ENCODE assay signal across 1 cellular context in the genomic region with DNA sequence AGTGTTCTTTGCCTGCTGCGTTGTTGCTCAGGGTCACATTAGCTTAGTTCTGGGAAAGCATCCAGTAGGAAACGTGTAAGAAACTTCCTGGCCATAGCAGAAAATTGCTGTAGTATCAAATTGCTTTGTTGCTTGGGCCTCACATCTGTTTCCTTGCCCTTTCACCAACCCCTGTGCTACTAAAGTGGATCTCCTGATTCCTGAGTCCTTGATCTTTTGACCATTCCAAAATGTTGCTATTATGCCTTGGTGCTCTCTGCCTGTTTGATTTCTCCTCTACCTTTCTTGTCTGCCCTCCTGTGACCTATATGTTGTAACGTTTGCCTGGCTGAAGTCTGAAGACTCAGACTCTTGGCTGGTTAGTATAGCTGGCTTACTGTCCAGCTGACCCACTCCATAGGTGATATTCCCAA.
TF ChIP-seq lines count a peak whose summit lies in the region.

No MANE protein-coding gene starts in this region.

TF ChIP-seq in HepG2, 621 proteins besides CTCF, POLR2A, EP300 and RAD21 (continued from another document and continues in another):
- TF ChIP-seq, protein P1, sequence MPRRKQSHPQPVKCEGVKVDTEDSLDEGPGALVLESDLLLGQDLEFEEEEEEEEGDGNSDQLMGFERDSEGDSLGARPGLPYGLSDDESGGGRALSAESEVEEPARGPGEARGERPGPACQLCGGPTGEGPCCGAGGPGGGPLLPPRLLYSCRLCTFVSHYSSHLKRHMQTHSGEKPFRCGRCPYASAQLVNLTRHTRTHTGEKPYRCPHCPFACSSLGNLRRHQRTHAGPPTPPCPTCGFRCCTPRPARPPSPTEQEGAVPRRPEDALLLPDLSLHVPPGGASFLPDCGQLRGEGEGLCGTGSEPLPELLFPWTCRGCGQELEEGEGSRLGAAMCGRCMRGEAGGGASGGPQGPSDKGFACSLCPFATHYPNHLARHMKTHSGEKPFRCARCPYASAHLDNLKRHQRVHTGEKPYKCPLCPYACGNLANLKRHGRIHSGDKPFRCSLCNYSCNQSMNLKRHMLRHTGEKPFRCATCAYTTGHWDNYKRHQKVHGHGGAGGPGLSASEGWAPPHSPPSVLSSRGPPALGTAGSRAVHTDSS (CRISPR knock-in tag; conservative IDR thresholded peaks at IDR 0.05): no peak
- TF ChIP-seq, protein P2, sequence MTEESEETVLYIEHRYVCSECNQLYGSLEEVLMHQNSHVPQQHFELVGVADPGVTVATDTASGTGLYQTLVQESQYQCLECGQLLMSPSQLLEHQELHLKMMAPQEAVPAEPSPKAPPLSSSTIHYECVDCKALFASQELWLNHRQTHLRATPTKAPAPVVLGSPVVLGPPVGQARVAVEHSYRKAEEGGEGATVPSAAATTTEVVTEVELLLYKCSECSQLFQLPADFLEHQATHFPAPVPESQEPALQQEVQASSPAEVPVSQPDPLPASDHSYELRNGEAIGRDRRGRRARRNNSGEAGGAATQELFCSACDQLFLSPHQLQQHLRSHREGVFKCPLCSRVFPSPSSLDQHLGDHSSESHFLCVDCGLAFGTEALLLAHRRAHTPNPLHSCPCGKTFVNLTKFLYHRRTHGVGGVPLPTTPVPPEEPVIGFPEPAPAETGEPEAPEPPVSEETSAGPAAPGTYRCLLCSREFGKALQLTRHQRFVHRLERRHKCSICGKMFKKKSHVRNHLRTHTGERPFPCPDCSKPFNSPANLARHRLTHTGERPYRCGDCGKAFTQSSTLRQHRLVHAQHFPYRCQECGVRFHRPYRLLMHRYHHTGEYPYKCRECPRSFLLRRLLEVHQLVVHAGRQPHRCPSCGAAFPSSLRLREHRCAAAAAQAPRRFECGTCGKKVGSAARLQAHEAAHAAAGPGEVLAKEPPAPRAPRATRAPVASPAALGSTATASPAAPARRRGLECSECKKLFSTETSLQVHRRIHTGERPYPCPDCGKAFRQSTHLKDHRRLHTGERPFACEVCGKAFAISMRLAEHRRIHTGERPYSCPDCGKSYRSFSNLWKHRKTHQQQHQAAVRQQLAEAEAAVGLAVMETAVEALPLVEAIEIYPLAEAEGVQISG (CRISPR knock-in tag; IDR thresholded peaks at IDR 0.05): no peak
- no peak for TF ChIP-seq ZNF547 (CRISPR knock-in tag; IDR thresholded peaks at IDR 0.05)
- TF ChIP-seq, protein P3, sequence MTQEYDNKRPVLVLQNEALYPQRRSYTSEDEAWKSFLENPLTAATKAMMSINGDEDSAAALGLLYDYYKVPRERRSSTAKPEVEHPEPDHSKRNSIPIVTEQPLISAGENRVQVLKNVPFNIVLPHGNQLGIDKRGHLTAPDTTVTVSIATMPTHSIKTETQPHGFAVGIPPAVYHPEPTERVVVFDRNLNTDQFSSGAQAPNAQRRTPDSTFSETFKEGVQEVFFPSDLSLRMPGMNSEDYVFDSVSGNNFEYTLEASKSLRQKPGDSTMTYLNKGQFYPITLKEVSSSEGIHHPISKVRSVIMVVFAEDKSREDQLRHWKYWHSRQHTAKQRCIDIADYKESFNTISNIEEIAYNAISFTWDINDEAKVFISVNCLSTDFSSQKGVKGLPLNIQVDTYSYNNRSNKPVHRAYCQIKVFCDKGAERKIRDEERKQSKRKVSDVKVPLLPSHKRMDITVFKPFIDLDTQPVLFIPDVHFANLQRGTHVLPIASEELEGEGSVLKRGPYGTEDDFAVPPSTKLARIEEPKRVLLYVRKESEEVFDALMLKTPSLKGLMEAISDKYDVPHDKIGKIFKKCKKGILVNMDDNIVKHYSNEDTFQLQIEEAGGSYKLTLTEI (CRISPR knock-in tag; conservative IDR thresholded peaks at IDR 0.05): no peak
- TF ChIP-seq BRCA1 (CRISPR knock-in tag; IDR thresholded peaks at IDR 0.05): no peak
- TF ChIP-seq ZFP82 (CRISPR knock-in tag; IDR thresholded peaks at IDR 0.05; ENCODE audit: borderline replicate concordance): no peak
- TF ChIP-seq ZNF879 (CRISPR knock-in tag; IDR thresholded peaks at IDR 0.05): no peak
- TF ChIP-seq ZNF432 (CRISPR knock-in tag; IDR thresholded peaks at IDR 0.05; ENCODE audit: borderline replicate concordance): no peak
- no peak for TF ChIP-seq NCOA5 (CRISPR knock-in tag; IDR thresholded peaks at IDR 0.05)
- no peak for TF ChIP-seq ZNF616 (CRISPR knock-in tag; IDR thresholded peaks at IDR 0.05; ENCODE audit: low read depth)
- TF ChIP-seq ZNF354B (CRISPR knock-in tag; IDR thresholded peaks at IDR 0.05): no peak
- no peak for TF ChIP-seq ZNF230 (CRISPR knock-in tag; IDR thresholded peaks at IDR 0.05)
- no peak for TF ChIP-seq ZNF557 (CRISPR knock-in tag; IDR thresholded peaks at IDR 0.05)
- peak; percentile 73 for TF ChIP-seq RARA (CRISPR knock-in tag; IDR thresholded peaks at IDR 0.05)
- TF ChIP-seq, protein P4, sequence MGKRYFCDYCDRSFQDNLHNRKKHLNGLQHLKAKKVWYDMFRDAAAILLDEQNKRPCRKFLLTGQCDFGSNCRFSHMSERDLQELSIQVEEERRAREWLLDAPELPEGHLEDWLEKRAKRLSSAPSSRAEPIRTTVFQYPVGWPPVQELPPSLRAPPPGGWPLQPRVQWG (CRISPR knock-in tag; IDR thresholded peaks at IDR 0.05; ENCODE audit: borderline replicate concordance, low read depth): no peak
- TF ChIP-seq, protein P5, sequence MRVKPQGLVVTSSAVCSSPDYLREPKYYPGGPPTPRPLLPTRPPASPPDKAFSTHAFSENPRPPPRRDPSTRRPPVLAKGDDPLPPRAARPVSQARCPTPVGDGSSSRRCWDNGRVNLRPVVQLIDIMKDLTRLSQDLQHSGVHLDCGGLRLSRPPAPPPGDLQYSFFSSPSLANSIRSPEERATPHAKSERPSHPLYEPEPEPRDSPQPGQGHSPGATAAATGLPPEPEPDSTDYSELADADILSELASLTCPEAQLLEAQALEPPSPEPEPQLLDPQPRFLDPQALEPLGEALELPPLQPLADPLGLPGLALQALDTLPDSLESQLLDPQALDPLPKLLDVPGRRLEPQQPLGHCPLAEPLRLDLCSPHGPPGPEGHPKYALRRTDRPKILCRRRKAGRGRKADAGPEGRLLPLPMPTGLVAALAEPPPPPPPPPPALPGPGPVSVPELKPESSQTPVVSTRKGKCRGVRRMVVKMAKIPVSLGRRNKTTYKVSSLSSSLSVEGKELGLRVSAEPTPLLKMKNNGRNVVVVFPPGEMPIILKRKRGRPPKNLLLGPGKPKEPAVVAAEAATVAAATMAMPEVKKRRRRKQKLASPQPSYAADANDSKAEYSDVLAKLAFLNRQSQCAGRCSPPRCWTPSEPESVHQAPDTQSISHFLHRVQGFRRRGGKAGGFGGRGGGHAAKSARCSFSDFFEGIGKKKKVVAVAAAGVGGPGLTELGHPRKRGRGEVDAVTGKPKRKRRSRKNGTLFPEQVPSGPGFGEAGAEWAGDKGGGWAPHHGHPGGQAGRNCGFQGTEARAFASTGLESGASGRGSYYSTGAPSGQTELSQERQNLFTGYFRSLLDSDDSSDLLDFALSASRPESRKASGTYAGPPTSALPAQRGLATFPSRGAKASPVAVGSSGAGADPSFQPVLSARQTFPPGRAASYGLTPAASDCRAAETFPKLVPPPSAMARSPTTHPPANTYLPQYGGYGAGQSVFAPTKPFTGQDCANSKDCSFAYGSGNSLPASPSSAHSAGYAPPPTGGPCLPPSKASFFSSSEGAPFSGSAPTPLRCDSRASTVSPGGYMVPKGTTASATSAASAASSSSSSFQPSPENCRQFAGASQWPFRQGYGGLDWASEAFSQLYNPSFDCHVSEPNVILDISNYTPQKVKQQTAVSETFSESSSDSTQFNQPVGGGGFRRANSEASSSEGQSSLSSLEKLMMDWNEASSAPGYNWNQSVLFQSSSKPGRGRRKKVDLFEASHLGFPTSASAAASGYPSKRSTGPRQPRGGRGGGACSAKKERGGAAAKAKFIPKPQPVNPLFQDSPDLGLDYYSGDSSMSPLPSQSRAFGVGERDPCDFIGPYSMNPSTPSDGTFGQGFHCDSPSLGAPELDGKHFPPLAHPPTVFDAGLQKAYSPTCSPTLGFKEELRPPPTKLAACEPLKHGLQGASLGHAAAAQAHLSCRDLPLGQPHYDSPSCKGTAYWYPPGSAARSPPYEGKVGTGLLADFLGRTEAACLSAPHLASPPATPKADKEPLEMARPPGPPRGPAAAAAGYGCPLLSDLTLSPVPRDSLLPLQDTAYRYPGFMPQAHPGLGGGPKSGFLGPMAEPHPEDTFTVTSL (CRISPR knock-in tag; IDR thresholded peaks at IDR 0.05; ENCODE audit: borderline replicate concordance): no peak
- TF ChIP-seq SKI (IDR thresholded peaks at IDR 0.05; ENCODE audit: partially characterized antibody): no peak
- TF ChIP-seq, protein P6, sequence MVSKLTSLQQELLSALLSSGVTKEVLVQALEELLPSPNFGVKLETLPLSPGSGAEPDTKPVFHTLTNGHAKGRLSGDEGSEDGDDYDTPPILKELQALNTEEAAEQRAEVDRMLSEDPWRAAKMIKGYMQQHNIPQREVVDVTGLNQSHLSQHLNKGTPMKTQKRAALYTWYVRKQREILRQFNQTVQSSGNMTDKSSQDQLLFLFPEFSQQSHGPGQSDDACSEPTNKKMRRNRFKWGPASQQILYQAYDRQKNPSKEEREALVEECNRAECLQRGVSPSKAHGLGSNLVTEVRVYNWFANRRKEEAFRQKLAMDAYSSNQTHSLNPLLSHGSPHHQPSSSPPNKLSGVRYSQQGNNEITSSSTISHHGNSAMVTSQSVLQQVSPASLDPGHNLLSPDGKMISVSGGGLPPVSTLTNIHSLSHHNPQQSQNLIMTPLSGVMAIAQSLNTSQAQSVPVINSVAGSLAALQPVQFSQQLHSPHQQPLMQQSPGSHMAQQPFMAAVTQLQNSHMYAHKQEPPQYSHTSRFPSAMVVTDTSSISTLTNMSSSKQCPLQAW (CRISPR knock-in tag; IDR thresholded peaks at IDR 0.05): peak; percentile 61; the same call in 1 of the 2 replicates
- no peak for TF ChIP-seq TCF7L2 (IDR thresholded peaks at IDR 0.05; ENCODE audit: low read depth, low read length)
- TF ChIP-seq, protein P7, sequence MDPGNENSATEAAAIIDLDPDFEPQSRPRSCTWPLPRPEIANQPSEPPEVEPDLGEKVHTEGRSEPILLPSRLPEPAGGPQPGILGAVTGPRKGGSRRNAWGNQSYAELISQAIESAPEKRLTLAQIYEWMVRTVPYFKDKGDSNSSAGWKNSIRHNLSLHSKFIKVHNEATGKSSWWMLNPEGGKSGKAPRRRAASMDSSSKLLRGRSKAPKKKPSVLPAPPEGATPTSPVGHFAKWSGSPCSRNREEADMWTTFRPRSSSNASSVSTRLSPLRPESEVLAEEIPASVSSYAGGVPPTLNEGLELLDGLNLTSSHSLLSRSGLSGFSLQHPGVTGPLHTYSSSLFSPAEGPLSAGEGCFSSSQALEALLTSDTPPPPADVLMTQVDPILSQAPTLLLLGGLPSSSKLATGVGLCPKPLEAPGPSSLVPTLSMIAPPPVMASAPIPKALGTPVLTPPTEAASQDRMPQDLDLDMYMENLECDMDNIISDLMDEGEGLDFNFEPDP (CRISPR knock-in tag; conservative IDR thresholded peaks at IDR 0.05): no peak
- TF ChIP-seq HMGA1 (CRISPR knock-in tag; conservative IDR thresholded peaks at IDR 0.05): no peak
- TF ChIP-seq, protein P8, sequence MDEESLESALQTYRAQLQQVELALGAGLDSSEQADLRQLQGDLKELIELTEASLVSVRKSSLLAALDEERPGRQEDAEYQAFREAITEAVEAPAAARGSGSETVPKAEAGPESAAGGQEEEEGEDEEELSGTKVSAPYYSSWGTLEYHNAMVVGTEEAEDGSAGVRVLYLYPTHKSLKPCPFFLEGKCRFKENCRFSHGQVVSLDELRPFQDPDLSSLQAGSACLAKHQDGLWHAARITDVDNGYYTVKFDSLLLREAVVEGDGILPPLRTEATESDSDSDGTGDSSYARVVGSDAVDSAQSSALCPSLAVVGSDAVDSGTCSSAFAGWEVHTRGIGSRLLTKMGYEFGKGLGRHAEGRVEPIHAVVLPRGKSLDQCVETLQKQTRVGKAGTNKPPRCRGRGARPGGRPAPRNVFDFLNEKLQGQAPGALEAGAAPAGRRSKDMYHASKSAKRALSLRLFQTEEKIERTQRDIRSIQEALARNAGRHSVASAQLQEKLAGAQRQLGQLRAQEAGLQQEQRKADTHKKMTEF (CRISPR knock-in tag; IDR thresholded peaks at IDR 0.05): peak; percentile 39; the same call in 1 of the 2 replicates
- TF ChIP-seq PHF5A (CRISPR knock-in tag; IDR thresholded peaks at IDR 0.05; ENCODE audit: low read depth, unreplicated experiment): no peak
- no peak for TF ChIP-seq ZNF136 (CRISPR knock-in tag; IDR thresholded peaks at IDR 0.05; ENCODE audit: low read depth)
- TF ChIP-seq, protein P9, sequence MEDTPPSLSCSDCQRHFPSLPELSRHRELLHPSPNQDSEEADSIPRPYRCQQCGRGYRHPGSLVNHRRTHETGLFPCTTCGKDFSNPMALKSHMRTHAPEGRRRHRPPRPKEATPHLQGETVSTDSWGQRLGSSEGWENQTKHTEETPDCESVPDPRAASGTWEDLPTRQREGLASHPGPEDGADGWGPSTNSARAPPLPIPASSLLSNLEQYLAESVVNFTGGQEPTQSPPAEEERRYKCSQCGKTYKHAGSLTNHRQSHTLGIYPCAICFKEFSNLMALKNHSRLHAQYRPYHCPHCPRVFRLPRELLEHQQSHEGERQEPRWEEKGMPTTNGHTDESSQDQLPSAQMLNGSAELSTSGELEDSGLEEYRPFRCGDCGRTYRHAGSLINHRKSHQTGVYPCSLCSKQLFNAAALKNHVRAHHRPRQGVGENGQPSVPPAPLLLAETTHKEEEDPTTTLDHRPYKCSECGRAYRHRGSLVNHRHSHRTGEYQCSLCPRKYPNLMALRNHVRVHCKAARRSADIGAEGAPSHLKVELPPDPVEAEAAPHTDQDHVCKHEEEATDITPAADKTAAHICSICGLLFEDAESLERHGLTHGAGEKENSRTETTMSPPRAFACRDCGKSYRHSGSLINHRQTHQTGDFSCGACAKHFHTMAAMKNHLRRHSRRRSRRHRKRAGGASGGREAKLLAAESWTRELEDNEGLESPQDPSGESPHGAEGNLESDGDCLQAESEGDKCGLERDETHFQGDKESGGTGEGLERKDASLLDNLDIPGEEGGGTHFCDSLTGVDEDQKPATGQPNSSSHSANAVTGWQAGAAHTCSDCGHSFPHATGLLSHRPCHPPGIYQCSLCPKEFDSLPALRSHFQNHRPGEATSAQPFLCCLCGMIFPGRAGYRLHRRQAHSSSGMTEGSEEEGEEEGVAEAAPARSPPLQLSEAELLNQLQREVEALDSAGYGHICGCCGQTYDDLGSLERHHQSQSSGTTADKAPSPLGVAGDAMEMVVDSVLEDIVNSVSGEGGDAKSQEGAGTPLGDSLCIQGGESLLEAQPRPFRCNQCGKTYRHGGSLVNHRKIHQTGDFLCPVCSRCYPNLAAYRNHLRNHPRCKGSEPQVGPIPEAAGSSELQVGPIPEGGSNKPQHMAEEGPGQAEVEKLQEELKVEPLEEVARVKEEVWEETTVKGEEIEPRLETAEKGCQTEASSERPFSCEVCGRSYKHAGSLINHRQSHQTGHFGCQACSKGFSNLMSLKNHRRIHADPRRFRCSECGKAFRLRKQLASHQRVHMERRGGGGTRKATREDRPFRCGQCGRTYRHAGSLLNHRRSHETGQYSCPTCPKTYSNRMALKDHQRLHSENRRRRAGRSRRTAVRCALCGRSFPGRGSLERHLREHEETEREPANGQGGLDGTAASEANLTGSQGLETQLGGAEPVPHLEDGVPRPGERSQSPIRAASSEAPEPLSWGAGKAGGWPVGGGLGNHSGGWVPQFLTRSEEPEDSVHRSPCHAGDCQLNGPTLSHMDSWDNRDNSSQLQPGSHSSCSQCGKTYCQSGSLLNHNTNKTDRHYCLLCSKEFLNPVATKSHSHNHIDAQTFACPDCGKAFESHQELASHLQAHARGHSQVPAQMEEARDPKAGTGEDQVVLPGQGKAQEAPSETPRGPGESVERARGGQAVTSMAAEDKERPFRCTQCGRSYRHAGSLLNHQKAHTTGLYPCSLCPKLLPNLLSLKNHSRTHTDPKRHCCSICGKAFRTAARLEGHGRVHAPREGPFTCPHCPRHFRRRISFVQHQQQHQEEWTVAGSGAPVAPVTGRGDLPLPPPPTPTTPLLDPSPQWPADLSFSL (CRISPR knock-in tag; IDR thresholded peaks at IDR 0.05): no peak
- TF ChIP-seq ZNF20 (CRISPR knock-in tag; IDR thresholded peaks at IDR 0.05): no peak
- no peak for TF ChIP-seq ZNF550 (CRISPR knock-in tag; IDR thresholded peaks at IDR 0.05; ENCODE audit: borderline replicate concordance)
